ENCODE assay signal across 1 cellular context in genomic region chr3:184652465-184652864, GRCh38.
TF ChIP-seq lines count a peak whose summit lies in the region.

No MANE protein-coding gene starts in this region.

TF ChIP-seq in H1, 55 proteins besides CTCF, POLR2A, EP300 and RAD21:
- TF ChIP-seq SP2 (IDR thresholded peaks at IDR 0.05; ENCODE audit: low read length), result no peak
- no peak for TF ChIP-seq ZNF274 (IDR thresholded peaks at IDR 0.05; ENCODE audit: borderline replicate concordance, extremely low read depth, low read length)
- no peak for TF ChIP-seq SAP30 (IDR thresholded peaks at IDR 0.05; ENCODE audit: insufficient read depth, insufficient replicate concordance, low read length)
- no peak for TF ChIP-seq KDM5A (IDR thresholded peaks at IDR 0.05; ENCODE audit: low read length)
- TF ChIP-seq YY1 (IDR thresholded peaks at IDR 0.05; ENCODE audit: low read depth, low read length), result no peak
- TF ChIP-seq USF2 (IDR thresholded peaks at IDR 0.05; ENCODE audit: low read length), result no peak
